ENCODE assay signal across 7 cellular contexts in genomic region chr5:132737982-132738770, GRCh38. TPM values are rescaled to one million over a fixed set of nuclear protein-coding genes. Genes with fewer than 3 reads are reported as not detected.
DNase-seq lines count a peak whose midpoint lies in the region; ATAC-seq, FAIRE-seq and TF ChIP-seq lines count a peak whose summit lies in the region.

No MANE protein-coding gene starts in this region.

- H3K4me3 ChIP-seq in Panc1 (ENCODE audit: low read depth in 2 of 2, low read length in 2 of 2): peak overlapping the region; percentile 70 to 80
- peak overlapping the region; percentile 74 to 89 (median 86) for H3K4me3 ChIP-seq in gastrocnemius medialis

- TF ChIP-seq POLR2A in GM12891 (IDR thresholded peaks at IDR 0.05; ENCODE audit: low read depth, low read length): no peak
- TF ChIP-seq POLR2A in gastrocnemius medialis (IDR thresholded peaks at IDR 0.05): no peak

- no peaks in the 10 kb centered on the region for H3K36me3 ChIP-seq in Panc1 (ENCODE audit: control insufficient read depth, insufficient read depth, low read length)
- H3K36me3 ChIP-seq in gastrocnemius medialis: no peaks in the 10 kb centered on the region

- intact Hi-C loops in Panc1 (cut with micrococcal nuclease; ENCODE audit: unreplicated experiment): no loop called here
- intact Hi-C loops in gastrocnemius medialis (cut with DNase I; ENCODE audit: low total_unique reads): loop anchor here (5.0 kb wide), 2 partner anchors 39 to 84 kb away; partner anchors contain the start of gene SEPTIN8

- TF ChIP-seq CTCF in Panc1 (IDR thresholded peaks at IDR 0.05) (no peak), endothelial cell (IDR thresholded peaks at IDR 0.05; ENCODE audit: unreplicated experiment) (no peak), gastrocnemius medialis (IDR thresholded peaks at IDR 0.05 in 4 of 5, conservative IDR thresholded peaks at IDR 0.05 in 1 of 5) (no peak)

- H3K27me3 ChIP-seq in Panc1 (ENCODE audit: control insufficient read depth, insufficient read depth, low read length) (no peaks in the 10 kb centered on the region), gastrocnemius medialis (peaks cover 0 to 4% (median 0%) of the 10 kb centered on the region in 3 donors)

- CTCF ChIA-PET in Panc1 (lab: Charles Lee): no interaction called here

- H3K27ac Mint-ChIP-seq in endothelial cell (ENCODE audit: unreplicated experiment): no peak overlapping the region

- peaks cover 6% of the 10 kb centered on the region for H3K27me3 Mint-ChIP-seq in endothelial cell (ENCODE audit: unreplicated experiment)

- H3K36me3 Mint-ChIP-seq in endothelial cell (ENCODE audit: low read depth, unreplicated experiment): no peaks in the 10 kb centered on the region

- peak overlapping the region; percentile 90 for H3K4me3 Mint-ChIP-seq in endothelial cell (ENCODE audit: unreplicated experiment)

- ATAC-seq in Panc1 (no peak), gastrocnemius medialis (no peak)

- H3K4me1 Mint-ChIP-seq in endothelial cell (ENCODE audit: unreplicated experiment): peaks cover 8% of the 10 kb centered on the region

- H3K9me3 ChIP-seq in Panc1 (ENCODE audit: control insufficient read depth, insufficient read depth, low read depth, low read length) (no peaks in the 10 kb centered on the region), gastrocnemius medialis (no peaks in the 10 kb centered on the region)

- BruUV-seq in Panc1 (replicated peaks; lab: Mats Ljungman, UMichigan): no TSS peak

- in situ Hi-C loops in Panc1 (cut with HindIII; ENCODE audit: low pct_unique_long_range_greater_than_20kb, low sequenced_read_pairs): no loop called here
- in situ Hi-C loops in gastrocnemius medialis (cut with MboI; ENCODE audit: low sequenced_read_pairs in 4 of 4): no loop called here

- H3K4me1 ChIP-seq in Panc1 (ENCODE audit: control insufficient read depth, insufficient read depth, low read length) (peaks cover 15% of the 10 kb centered on the region), gastrocnemius medialis (peaks cover 5 to 7% of the 10 kb centered on the region in 2 donors)

- peak overlapping the region; percentile 75 for H3K27ac ChIP-seq in Panc1 (ENCODE audit: low read length)
- peak overlapping the region in 1 of 4 donors; percentile 65 for H3K27ac ChIP-seq in gastrocnemius medialis

- no peak for DNase-seq in GM12891 (ENCODE audit: insufficient read length, low spot score)
- DNase-seq in Panc1 (ENCODE audit: low read depth, low spot score): no peak
- no peak for DNase-seq in endothelial cell (ENCODE audit: low spot score)
- DNase-seq in gastrocnemius medialis: no peak
- DNase-seq in GM03348 (ENCODE audit: low spot score): no peak
- DNase-seq in NCI-H526 treated with DMSO at 0.1 percent for 48 hours (lab: John Stamatoyannopoulos, UW): no peak
- no peak for DNase-seq in T-helper 9 cell

- peak; percentile 59 for FAIRE-seq in GM12891 (lab: Jason Lieb, UNC)

- no peaks in the 10 kb centered on the region for H3K9me3 Mint-ChIP-seq in endothelial cell (ENCODE audit: unreplicated experiment)

- POLR2A ChIA-PET in Panc1 (lab: Charles Lee): interaction anchor here (0.8 to 1.4 kb wide), 2 partner anchors 13 to 37 kb away, joined by 3 read pairs; no protein-coding TSS in a partner anchor

TF ChIP-seq in GM12891, 5 proteins besides CTCF, POLR2A, EP300 and RAD21:
- TF ChIP-seq SPI1 (IDR thresholded peaks at IDR 0.05; ENCODE audit: low read depth, low read length): no peak
- TF ChIP-seq PAX5 (IDR thresholded peaks at IDR 0.05; ENCODE audit: insufficient read depth, low read length, severe bottlenecking): no peak
- TF ChIP-seq POLR2AphosphoS5 (IDR thresholded peaks at IDR 0.05; ENCODE audit: low read depth, low read length): no peak
- TF ChIP-seq TAF1 (IDR thresholded peaks at IDR 0.05; ENCODE audit: low read depth, low read length): no peak
- TF ChIP-seq POU2F2 (IDR thresholded peaks at IDR 0.05; ENCODE audit: low read depth, low read length): no peak

RNA-seq across cellular contexts. Expression of gene KIF3A, which starts 0.8 kb away (rescaled TPM):
- 8.6 TPM for polyA plus RNA-seq in GM12891 (2012; ENCODE audit: low read depth, missing spikeins)
- total RNA-seq in Panc1 (2021; ENCODE audit: unreplicated experiment): 17.1 TPM
- polyA plus RNA-seq in Panc1 (2012; ENCODE audit: insufficient read length): 6.8 TPM
- total RNA-seq in endothelial cell (ENCODE audit: unreplicated experiment): 11.5 TPM
- 1 to 10 TPM; 2.5 to 4.2 (median 3.4) TPM for total RNA-seq in gastrocnemius medialis

RNA-seq across cellular contexts. Expression of gene CCNI2, which starts 9.1 kb away (rescaled TPM):
- polyA plus RNA-seq in GM12891 (2012; ENCODE audit: low read depth, missing spikeins): 5.4 TPM
- total RNA-seq in Panc1 (2021; ENCODE audit: unreplicated experiment) (0.49 TPM), endothelial cell (ENCODE audit: unreplicated experiment) (not detected), gastrocnemius medialis (not detected)
- 1.4 TPM for polyA plus RNA-seq in Panc1 (2012; ENCODE audit: insufficient read length)

RNA-seq across cellular contexts. Expression of gene SEPTIN8, which starts 38.9 kb away (rescaled TPM):
- polyA plus RNA-seq in GM12891 (2012; ENCODE audit: low read depth, missing spikeins): 24.6 TPM
- total RNA-seq in Panc1 (2021; ENCODE audit: unreplicated experiment) (22.8 TPM), endothelial cell (ENCODE audit: unreplicated experiment) (22.8 TPM), gastrocnemius medialis (1 to 10 TPM; 5.2 to 7.9 (median 6.8) TPM)
- 26.7 TPM for polyA plus RNA-seq in Panc1 (2012; ENCODE audit: insufficient read length)
